ENCODE assay signal across 1 cellular context in genomic region chr2:232444409-232445148, GRCh38.
TF ChIP-seq lines count a peak whose summit lies in the region.

No MANE protein-coding gene starts in this region.

TF ChIP-seq in IMR-90, 13 proteins besides CTCF, POLR2A, EP300 and RAD21 (continued from another document):
- TF ChIP-seq CHD1 (IDR thresholded peaks at IDR 0.05; ENCODE audit: low read depth, low read length) (no peak), FOS (IDR thresholded peaks at IDR 0.05; ENCODE audit: low read depth, low read length) (no peak)
